ENCODE assay signal across 25 cellular contexts in genomic region chr7:81655271-81655670, GRCh38.
A peak's percentile ranks its signal among the peaks of the same experiment; 100 is the strongest.
DNase-seq lines count a peak whose midpoint lies in the region; ATAC-seq, FAIRE-seq and TF ChIP-seq lines count a peak whose summit lies in the region.
"Had no signal": no experiment of that assay in that cellular context is flagged by ENCODE, and none has a peak within 500 bp of the region (broad histone marks: within the 10 kb centered on the region; RNA-seq: fewer than 3 reads in every experiment).

No MANE protein-coding gene starts in this region.

- peaks cover 13% of the 10 kb centered on the region for H3K4me1 Mint-ChIP-seq in WTC11
- peaks cover 32% of the 10 kb centered on the region for H3K4me1 Mint-ChIP-seq in osteocyte (ENCODE audit: unreplicated experiment)
- H3K4me1 Mint-ChIP-seq: CD14-positive monocyte; CD4-positive, alpha-beta memory T cell; CD4-positive, CD25-positive, alpha-beta regulatory T cell; CD8-positive, alpha-beta memory T cell had no signal

- TF ChIP-seq CTCF in A549 (IDR thresholded peaks at IDR 0.05) (no peak), WTC11 (IDR thresholded peaks at IDR 0.05) (no peak), osteocyte (IDR thresholded peaks at IDR 0.05) (no peak)

- DNase-seq in A549 (ENCODE audit: low read depth in 1 of 2, low spot score in 1 of 2) (no peak), WTC11 (ENCODE audit: low spot score) (no peak), osteocyte (ENCODE audit: extremely low spot score, unreplicated experiment) (no peak), retina (no peak), GM19240 (ENCODE audit: insufficient read length, low spot score) (no peak)
- DNase-seq: ACHN; BE2C; C1 segment of cervical spinal cord; CD4-positive, alpha-beta memory T cell; CD4-positive, CD25-positive, alpha-beta regulatory T cell; CD8-positive, alpha-beta memory T cell; COR-L47; DMS 273 treated with DMSO at 0.1 percent for 48 hours; DMS153; DMS53; DMS79; DND-41; EL; GDM1 had no signal

- H3K27me3 Mint-ChIP-seq in WTC11 (ENCODE audit: low read depth) = no peaks in the 10 kb centered on the region
- H3K27me3 Mint-ChIP-seq in osteocyte (ENCODE audit: unreplicated experiment) = no peaks in the 10 kb centered on the region
- H3K27me3 Mint-ChIP-seq: CD4-positive, alpha-beta memory T cell; CD4-positive, CD25-positive, alpha-beta regulatory T cell; CD8-positive, alpha-beta memory T cell had no signal

- ATAC-seq in A549 (no peak), WTC11 (no peak)
- ATAC-seq: GM12878 had no signal

- POLR2A ChIA-PET in A549 (lab: Yijun Ruan, JAX) (no interaction called here), WTC11 (lab: Charles Lee) (no interaction called here)

- H3K4me3 ChIP-seq in A549 = no peak overlapping the region
- H3K4me3 ChIP-seq: BLaER1, GM12878 had no signal

- FAIRE-seq in A549 (lab: Jason Lieb, UNC) = peak; percentile 23
- FAIRE-seq: GM12878, GM12892, GM18507 had no signal

- H3K9me3 ChIP-seq in A549 = peaks cover 21% of the 10 kb centered on the region

- CTCF ChIA-PET in A549 (lab: Yijun Ruan, JAX) (no interaction called here), WTC11 (lab: Charles Lee) (no interaction called here)

- no peak for TF ChIP-seq POLR2A in A549 (IDR thresholded peaks at IDR 0.05; ENCODE audit: low read length)

- H3K27ac ChIP-seq in A549 = no peak overlapping the region
- H3K27ac ChIP-seq: 22Rv1, BLaER1 had no signal

- no peak for TF ChIP-seq EP300 in A549 (IDR thresholded peaks at IDR 0.05)

- H3K27ac Mint-ChIP-seq in WTC11 (peak overlapping the region; percentile 53; the same call in 1 of the 2 replicates), osteocyte (ENCODE audit: unreplicated experiment) (peak overlapping the region; percentile 94)
- H3K27ac Mint-ChIP-seq: CD14-positive monocyte; CD4-positive, alpha-beta memory T cell; CD4-positive, CD25-positive, alpha-beta regulatory T cell; CD8-positive, alpha-beta memory T cell had no signal

- no peak overlapping the region for H3K4me2 ChIP-seq in A549
- H3K4me2 ChIP-seq: BLaER1 had no signal

- WGBS in A549 (ENCODE audit: missing lambda C conversion rate) = 64% methylated on average over 1 of the region's 1 CpG

- H3K4me1 ChIP-seq in A549 = no peaks in the 10 kb centered on the region
- H3K4me1 ChIP-seq: BE2C, BLaER1 had no signal

- no peak overlapping the region for H3K4me3 Mint-ChIP-seq in WTC11
- H3K4me3 Mint-ChIP-seq in osteocyte (ENCODE audit: unreplicated experiment) = no peak overlapping the region
- H3K4me3 Mint-ChIP-seq: CD14-positive monocyte; CD4-positive, alpha-beta memory T cell; CD4-positive, CD25-positive, alpha-beta regulatory T cell; CD8-positive, alpha-beta memory T cell had no signal

- TF ChIP-seq RAD21 in A549 (conservative IDR thresholded peaks at IDR 0.05 in 1 of 2, IDR thresholded peaks at IDR 0.05 in 1 of 2) = no peak

- H3K36me3 Mint-ChIP-seq in WTC11 = peaks cover 22% of the 10 kb centered on the region
- H3K36me3 Mint-ChIP-seq in osteocyte (ENCODE audit: unreplicated experiment) = peaks cover 35% of the 10 kb centered on the region
- H3K36me3 Mint-ChIP-seq: CD14-positive monocyte; CD4-positive, alpha-beta memory T cell; CD4-positive, CD25-positive, alpha-beta regulatory T cell; CD8-positive, alpha-beta memory T cell had no signal

- peaks cover 33% of the 10 kb centered on the region for H3K9me3 Mint-ChIP-seq in WTC11
- H3K9me3 Mint-ChIP-seq in osteocyte (ENCODE audit: unreplicated experiment) = peaks cover 37% of the 10 kb centered on the region

TF ChIP-seq in A549, 52 proteins besides CTCF, POLR2A, EP300 and RAD21:
- TF ChIP-seq MYC (IDR thresholded peaks at IDR 0.05; ENCODE audit: borderline replicate concordance, low read length) = no peak
- TF ChIP-seq CBX2 (IDR thresholded peaks at IDR 0.05; ENCODE audit: borderline replicate concordance, low read depth) = no peak
- no peak for TF ChIP-seq RFX5 (IDR thresholded peaks at IDR 0.05)
- no peak for TF ChIP-seq BHLHE40 (IDR thresholded peaks at IDR 0.05; ENCODE audit: low read depth, low read length)
- no peak for TF ChIP-seq RARB (CRISPR knock-in tag; IDR thresholded peaks at IDR 0.05)
- no peak for TF ChIP-seq JUN (IDR thresholded peaks at IDR 0.05)
- TF ChIP-seq NFE2L2 (conservative IDR thresholded peaks at IDR 0.05; ENCODE audit: low read length) = no peak
- TF ChIP-seq TP53 (CRISPR knock-in tag; IDR thresholded peaks at IDR 0.05) = no peak
- TF ChIP-seq CBX8 (IDR thresholded peaks at IDR 0.05) = no peak
- no peak for TF ChIP-seq RCOR1 (IDR thresholded peaks at IDR 0.05; ENCODE audit: low read depth, low read length)
- TF ChIP-seq HDAC2 (IDR thresholded peaks at IDR 0.05) = no peak
- TF ChIP-seq, protein P1, sequence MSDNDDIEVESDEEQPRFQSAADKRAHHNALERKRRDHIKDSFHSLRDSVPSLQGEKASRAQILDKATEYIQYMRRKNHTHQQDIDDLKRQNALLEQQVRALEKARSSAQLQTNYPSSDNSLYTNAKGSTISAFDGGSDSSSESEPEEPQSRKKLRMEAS (IDR thresholded peaks at IDR 0.05) = no peak
- no peak for TF ChIP-seq ESRRA (IDR thresholded peaks at IDR 0.05; ENCODE audit: borderline replicate concordance, low read length)
- TF ChIP-seq REST (IDR thresholded peaks at IDR 0.05) = no peak

TF ChIP-seq in WTC11, 78 proteins besides CTCF, POLR2A, EP300 and RAD21 (continues in another document):
- TF ChIP-seq PREB (CRISPR knock-in tag; IDR thresholded peaks at IDR 0.05; ENCODE audit: borderline replicate concordance) (no peak), NR3C1 (CRISPR knock-in tag; conservative IDR thresholded peaks at IDR 0.05; ENCODE audit: low read depth) (no peak), FOXJ3 (CRISPR knock-in tag; IDR thresholded peaks at IDR 0.05; ENCODE audit: borderline replicate concordance) (no peak), ZNF263 (CRISPR knock-in tag; IDR thresholded peaks at IDR 0.05; ENCODE audit: low read depth) (no peak), GRHL2 (CRISPR knock-in tag; IDR thresholded peaks at IDR 0.05; ENCODE audit: insufficient replicate concordance, severe bottlenecking) (no peak), ESRRA (CRISPR knock-in tag; IDR thresholded peaks at IDR 0.05; ENCODE audit: borderline replicate concordance) (no peak)
- TF ChIP-seq, protein P2, sequence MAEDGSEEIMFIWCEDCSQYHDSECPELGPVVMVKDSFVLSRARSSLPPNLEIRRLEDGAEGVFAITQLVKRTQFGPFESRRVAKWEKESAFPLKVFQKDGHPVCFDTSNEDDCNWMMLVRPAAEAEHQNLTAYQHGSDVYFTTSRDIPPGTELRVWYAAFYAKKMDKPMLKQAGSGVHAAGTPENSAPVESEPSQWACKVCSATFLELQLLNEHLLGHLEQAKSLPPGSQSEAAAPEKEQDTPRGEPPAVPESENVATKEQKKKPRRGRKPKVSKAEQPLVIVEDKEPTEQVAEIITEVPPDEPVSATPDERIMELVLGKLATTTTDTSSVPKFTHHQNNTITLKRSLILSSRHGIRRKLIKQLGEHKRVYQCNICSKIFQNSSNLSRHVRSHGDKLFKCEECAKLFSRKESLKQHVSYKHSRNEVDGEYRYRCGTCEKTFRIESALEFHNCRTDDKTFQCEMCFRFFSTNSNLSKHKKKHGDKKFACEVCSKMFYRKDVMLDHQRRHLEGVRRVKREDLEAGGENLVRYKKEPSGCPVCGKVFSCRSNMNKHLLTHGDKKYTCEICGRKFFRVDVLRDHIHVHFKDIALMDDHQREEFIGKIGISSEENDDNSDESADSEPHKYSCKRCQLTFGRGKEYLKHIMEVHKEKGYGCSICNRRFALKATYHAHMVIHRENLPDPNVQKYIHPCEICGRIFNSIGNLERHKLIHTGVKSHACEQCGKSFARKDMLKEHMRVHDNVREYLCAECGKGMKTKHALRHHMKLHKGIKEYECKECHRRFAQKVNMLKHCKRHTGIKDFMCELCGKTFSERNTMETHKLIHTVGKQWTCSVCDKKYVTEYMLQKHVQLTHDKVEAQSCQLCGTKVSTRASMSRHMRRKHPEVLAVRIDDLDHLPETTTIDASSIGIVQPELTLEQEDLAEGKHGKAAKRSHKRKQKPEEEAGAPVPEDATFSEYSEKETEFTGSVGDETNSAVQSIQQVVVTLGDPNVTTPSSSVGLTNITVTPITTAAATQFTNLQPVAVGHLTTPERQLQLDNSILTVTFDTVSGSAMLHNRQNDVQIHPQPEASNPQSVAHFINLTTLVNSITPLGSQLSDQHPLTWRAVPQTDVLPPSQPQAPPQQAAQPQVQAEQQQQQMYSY (CRISPR knock-in tag; IDR thresholded peaks at IDR 0.05) = no peak
- TF ChIP-seq, protein P1 (CRISPR knock-in tag; IDR thresholded peaks at IDR 0.05) = no peak
- TF ChIP-seq, protein P3, sequence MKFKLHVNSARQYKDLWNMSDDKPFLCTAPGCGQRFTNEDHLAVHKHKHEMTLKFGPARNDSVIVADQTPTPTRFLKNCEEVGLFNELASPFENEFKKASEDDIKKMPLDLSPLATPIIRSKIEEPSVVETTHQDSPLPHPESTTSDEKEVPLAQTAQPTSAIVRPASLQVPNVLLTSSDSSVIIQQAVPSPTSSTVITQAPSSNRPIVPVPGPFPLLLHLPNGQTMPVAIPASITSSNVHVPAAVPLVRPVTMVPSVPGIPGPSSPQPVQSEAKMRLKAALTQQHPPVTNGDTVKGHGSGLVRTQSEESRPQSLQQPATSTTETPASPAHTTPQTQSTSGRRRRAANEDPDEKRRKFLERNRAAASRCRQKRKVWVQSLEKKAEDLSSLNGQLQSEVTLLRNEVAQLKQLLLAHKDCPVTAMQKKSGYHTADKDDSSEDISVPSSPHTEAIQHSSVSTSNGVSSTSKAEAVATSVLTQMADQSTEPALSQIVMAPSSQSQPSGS (CRISPR knock-in tag; IDR thresholded peaks at IDR 0.05; ENCODE audit: borderline replicate concordance, low read depth) = no peak
